ENCODE assay signal across 18 cellular contexts in the genomic region with DNA sequence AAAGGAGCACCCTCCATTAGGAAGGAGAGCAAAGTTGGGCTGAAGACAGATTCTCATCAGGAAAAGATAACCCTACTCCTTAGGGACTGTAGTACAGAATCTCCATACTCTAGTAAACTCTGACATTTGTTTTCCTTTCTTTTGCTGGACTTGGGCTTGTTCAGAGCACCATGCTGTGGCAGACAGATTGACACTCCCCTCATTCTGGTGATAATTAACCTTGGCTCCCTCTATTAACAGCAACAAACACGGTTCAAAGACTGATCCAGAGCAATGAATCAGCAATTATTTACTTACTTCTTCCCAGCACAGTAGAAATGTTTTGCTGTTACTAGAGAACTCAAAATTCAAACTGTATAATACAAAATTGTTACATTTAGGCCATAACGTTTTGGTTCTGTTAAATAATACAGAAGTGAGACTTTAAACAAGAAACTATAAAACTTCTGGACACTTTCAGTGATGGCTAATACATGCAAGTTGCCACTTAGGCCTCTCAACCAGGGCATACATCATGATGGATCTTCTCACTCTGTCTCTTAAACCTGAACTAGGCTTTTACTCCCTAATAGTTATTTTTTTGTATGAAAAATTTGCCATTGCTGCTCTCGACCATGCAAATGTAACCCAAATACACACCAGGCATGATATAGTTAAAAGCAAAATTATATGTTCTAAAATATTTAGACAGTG.
DNase-seq lines count a peak whose midpoint lies in the region; ATAC-seq and TF ChIP-seq lines count a peak whose summit lies in the region.
"Had no signal": no experiment of that assay in that cellular context is flagged by ENCODE, and none has a peak within 500 bp of the region (broad histone marks: within the 10 kb centered on the region; RNA-seq: fewer than 3 reads in every experiment).

No MANE protein-coding gene starts in this region.

- H4K8ac ChIP-seq in mesenchymal stem cell (ENCODE audit: low read length): no peak overlapping the region

- no peak overlapping the region for H2BK5ac ChIP-seq in mesenchymal stem cell (ENCODE audit: low read depth, low read length, poor library complexity, severe bottlenecking)

- no peak overlapping the region for H4K91ac ChIP-seq in mesenchymal stem cell (ENCODE audit: low read length)

- WGBS in mesenchymal stem cell: no CpG with 5 or more reads among the region's 3 CpGs

- H3K27me3 ChIP-seq in mesenchymal stem cell (ENCODE audit: control insufficient read depth in 1 of 2, insufficient read depth in 1 of 2, low read length in 2 of 2): no peaks in the 10 kb centered on the region
- H3K27me3 ChIP-seq: foreskin keratinocyte, stomach had no signal

- no peak overlapping the region for H3K4ac ChIP-seq in mesenchymal stem cell (ENCODE audit: low read depth in 1 of 2, low read length in 2 of 2)

- no peaks in the 10 kb centered on the region for H3K79me1 ChIP-seq in mesenchymal stem cell (replicated peaks; ENCODE audit: low read length, poor library complexity, severe bottlenecking)

- no peak overlapping the region for H3K18ac ChIP-seq in mesenchymal stem cell (ENCODE audit: low read depth in 1 of 2, low read length in 2 of 2)

- DNase-seq in astrocyte of the hippocampus (ENCODE audit: low read depth, low spot score): peak; percentile 17
- DNase-seq in mesenchymal stem cell: no peak
- DNase-seq in GM10266 (ENCODE audit: extremely low spot score): no peak
- no peak for DNase-seq in activated naive CD4-positive, alpha-beta T cell treated with anti-CD3 and anti-CD28 coated beads, Interleukin-2, amount 50 U/mL, for 72 hours (ENCODE audit: low spot score in 2 of 2)
- DNase-seq in HPDE6-E6E7 (ENCODE audit: extremely low spot score): no peak
- DNase-seq: activated naive CD4-positive, alpha-beta T cell; effector memory CD4-positive, alpha-beta T cell; EL; foreskin keratinocyte; HCEC 1CT; KG1; left ventricle myocardium inferior; NCI-H187 treated with DMSO at 0.1 percent for 48 hours; NCI-H82; stomach had no signal

- H3K4me1 ChIP-seq in ES-I3 (ENCODE audit: insufficient read depth, low read length) (peaks cover 29% of the 10 kb centered on the region), mesenchymal stem cell (ENCODE audit: control insufficient read depth, insufficient read depth, low read depth, low read length) (no peaks in the 10 kb centered on the region)
- H3K4me1 ChIP-seq: left ventricle myocardium inferior, stomach had no signal

- peak overlapping the region; percentile 34 for H3K4me2 ChIP-seq in mesenchymal stem cell (ENCODE audit: low read length, poor library complexity, severe bottlenecking)

- H2BK12ac ChIP-seq in mesenchymal stem cell (ENCODE audit: low read length in 2 of 2): no peak overlapping the region

- no peak overlapping the region for H3K27ac Mint-ChIP-seq in activated naive CD4-positive, alpha-beta T cell treated with anti-CD3 and anti-CD28 coated beads, Interleukin-2, amount 50 U/mL, for 72 hours

- no peak overlapping the region for H2AFZ ChIP-seq in mesenchymal stem cell (ENCODE audit: low read depth, low read length)

- no peak overlapping the region for H3K4me3 ChIP-seq in mesenchymal stem cell (ENCODE audit: insufficient read depth in 1 of 2, low read depth in 1 of 2, low read length in 2 of 2)
- H3K4me3 ChIP-seq: left ventricle myocardium inferior, stomach had no signal

- no peak overlapping the region for H3K14ac ChIP-seq in mesenchymal stem cell (ENCODE audit: low read length in 2 of 2)

- H3K36me3 ChIP-seq in ES-I3 (ENCODE audit: insufficient read depth, low read length) (no peaks in the 10 kb centered on the region), mesenchymal stem cell (ENCODE audit: control insufficient read depth in 1 of 2, insufficient read depth in 2 of 2, low read depth in 1 of 2, low read length in 2 of 2) (no peaks in the 10 kb centered on the region)
- H3K36me3 ChIP-seq: left ventricle myocardium inferior, stomach had no signal

- peak overlapping the region; percentile 91 for H3K27ac ChIP-seq in mesenchymal stem cell (ENCODE audit: low read length, poor library complexity, severe bottlenecking)
- H3K27ac ChIP-seq: foreskin keratinocyte, left ventricle myocardium inferior, stomach had no signal

- no peak for TF ChIP-seq CTCF in GM10266 (IDR thresholded peaks at IDR 0.05; ENCODE audit: control insufficient read depth, insufficient read depth, low read depth, missing control alignments)

- ATAC-seq in HG03175 (IDR thresholded peaks at IDR 0.05; ENCODE audit: unreplicated experiment): peak; percentile 57
- no peak for ATAC-seq in HG03520 (IDR thresholded peaks at IDR 0.05; ENCODE audit: unreplicated experiment)
- no peak for ATAC-seq in activated naive CD4-positive, alpha-beta T cell treated with anti-CD3 and anti-CD28 coated beads, Interleukin-2, amount 50 U/mL, for 72 hours
- ATAC-seq: foreskin keratinocyte had no signal

- 0 out of 2 replicates have a peak overlapping the region, but pooled peaks have one; percentile 1 for H3K9ac ChIP-seq in ES-I3 (ENCODE audit: low read depth, low read length)
- H3K9ac ChIP-seq in mesenchymal stem cell (ENCODE audit: low read length): no peak overlapping the region

- H2AK5ac ChIP-seq in mesenchymal stem cell (ENCODE audit: low read length, severe bottlenecking): no peak overlapping the region

- H3K23ac ChIP-seq in mesenchymal stem cell (ENCODE audit: low read length in 2 of 2): no peak overlapping the region

- H3K9me3 Mint-ChIP-seq in activated naive CD4-positive, alpha-beta T cell treated with anti-CD3 and anti-CD28 coated beads, Interleukin-2, amount 50 U/mL, for 72 hours: peaks cover 5 to 6% of the 10 kb centered on the region in 2 donors

- no peaks in the 10 kb centered on the region for H3K36me3 Mint-ChIP-seq in activated naive CD4-positive, alpha-beta T cell treated with anti-CD3 and anti-CD28 coated beads, Interleukin-2, amount 50 U/mL, for 72 hours

- no peaks in the 10 kb centered on the region for H3K9me3 ChIP-seq in ES-I3 (ENCODE audit: control insufficient read depth, insufficient read depth, low read length)
- H3K9me3 ChIP-seq in mesenchymal stem cell (ENCODE audit: control insufficient read depth, low read length): no peaks in the 10 kb centered on the region
- H3K9me3 ChIP-seq: left ventricle myocardium inferior, stomach had no signal

- H2BK15ac ChIP-seq in mesenchymal stem cell (ENCODE audit: low read depth, poor library complexity, severe bottlenecking): no peak overlapping the region

- no peak overlapping the region for H2BK120ac ChIP-seq in mesenchymal stem cell (ENCODE audit: low read depth, low read length)
